14 cellular contexts compared by ENCODE assay signal in genomic region chr6:57182017-57182432, GRCh38. TPM values are rescaled to one million over a fixed set of nuclear protein-coding genes. Genes with fewer than 3 reads are reported as not detected.
DNase-seq lines count a peak whose midpoint lies in the region; ATAC-seq and TF ChIP-seq lines count a peak whose summit lies in the region.
"Had no signal": no experiment of that assay in that cellular context is flagged by ENCODE, and none has a peak within 500 bp of the region (broad histone marks: within the 10 kb centered on the region; RNA-seq: fewer than 3 reads in every experiment).

No MANE protein-coding gene starts in this region.

- H3K27ac ChIP-seq in cardiac muscle cell (peak overlapping the region; percentile 85), muscle layer of duodenum (ENCODE audit: low read length) (peak overlapping the region; percentile 17), upper lobe of right lung (peak overlapping the region; percentile 43), ascending aorta (peak overlapping the region in 1 of 2 donors; percentile 4)
- no peak overlapping the region for H3K27ac ChIP-seq in CD8-positive, alpha-beta memory T cell (ENCODE audit: low read depth, low read length)
- H3K27ac ChIP-seq: right lobe of liver had no signal

- H3K27me3 Mint-ChIP-seq in endothelial cell (ENCODE audit: unreplicated experiment), result no peaks in the 10 kb centered on the region
- H3K27me3 Mint-ChIP-seq in CD8-positive, alpha-beta memory T cell, result no peaks in the 10 kb centered on the region

- POLR2A ChIA-PET in CD8-positive, alpha-beta memory T cell (lab: Charles Lee), result interaction anchor here (1.0 kb wide), 1 partner anchor 10 kb away, joined by 3 read pairs; the partner anchor contains the start of gene BAG2

- intact Hi-C loops in left cardiac atrium (cut with DNase I), result no loop called here
- intact Hi-C loops in upper lobe of right lung (cut with DNase I), result no loop called here
- intact Hi-C loops in ascending aorta (cut with DNase I), result no loop called here

- DNase-seq in cardiac muscle cell (ENCODE audit: low read depth in 1 of 2, low spot score in 1 of 2) (peak; percentile 43 to 63), left cardiac atrium (no peak), amniotic epithelial cell (ENCODE audit: low read depth) (peak; percentile 71), upper lobe of right lung (no peak), endothelial cell (ENCODE audit: low spot score) (no peak), ascending aorta (ENCODE audit: low spot score in 2 of 2) (no peak)
- no peak for DNase-seq in CD8-positive, alpha-beta memory T cell
- DNase-seq: DMS 273 treated with DMSO at 0.1 percent for 48 hours; natural killer cell; NCI-H2227 treated with DMSO at 0.1 percent for 48 hours; right lobe of liver; stimulated activated naive CD4-positive, alpha-beta T cell had no signal

- no peaks in the 10 kb centered on the region for H3K9me3 Mint-ChIP-seq in endothelial cell (ENCODE audit: unreplicated experiment)
- H3K9me3 Mint-ChIP-seq in CD8-positive, alpha-beta memory T cell, result no peaks in the 10 kb centered on the region
- H3K9me3 Mint-ChIP-seq: activated naive CD4-positive, alpha-beta T cell treated with anti-CD3 and anti-CD28 coated beads, Interleukin-2, amount 50 U/mL, for 72 hours; natural killer cell had no signal

- TF ChIP-seq CTCF in cardiac muscle cell (IDR thresholded peaks at IDR 0.05; ENCODE audit: low read depth, low read length) (no peak), upper lobe of right lung (IDR thresholded peaks at IDR 0.05) (no peak), endothelial cell (IDR thresholded peaks at IDR 0.05; ENCODE audit: unreplicated experiment) (no peak), ascending aorta (IDR thresholded peaks at IDR 0.05) (no peak)

- ATAC-seq in left cardiac atrium (no peak), upper lobe of right lung (peak; percentile 76)
- ATAC-seq: natural killer cell, right lobe of liver had no signal

- H3K27me3 ChIP-seq in cardiac muscle cell, result no peaks in the 10 kb centered on the region
- H3K27me3 ChIP-seq in muscle layer of duodenum (ENCODE audit: low read depth, low read length), result no peaks in the 10 kb centered on the region
- H3K27me3 ChIP-seq in upper lobe of right lung, result no peaks in the 10 kb centered on the region
- no peaks in the 10 kb centered on the region for H3K27me3 ChIP-seq in ascending aorta
- H3K27me3 ChIP-seq in CD8-positive, alpha-beta memory T cell (ENCODE audit: insufficient read depth, low read length, poor library complexity, severe bottlenecking), result no peaks in the 10 kb centered on the region
- H3K27me3 ChIP-seq: right lobe of liver had no signal

- CTCF ChIA-PET in CD8-positive, alpha-beta memory T cell (lab: Charles Lee), result interaction anchor here (0.7 to 1.9 kb wide), 3 partner anchors 9 to 18 kb away, joined by 3 to 4 read pairs (median 3); no protein-coding TSS in a partner anchor

- no peaks in the 10 kb centered on the region for H3K9me3 ChIP-seq in cardiac muscle cell (ENCODE audit: low read depth)
- H3K9me3 ChIP-seq in muscle layer of duodenum (ENCODE audit: control insufficient read depth in 1 of 2, low read length in 2 of 2), result no peaks in the 10 kb centered on the region
- no peaks in the 10 kb centered on the region for H3K9me3 ChIP-seq in upper lobe of right lung
- no peaks in the 10 kb centered on the region for H3K9me3 ChIP-seq in ascending aorta
- H3K9me3 ChIP-seq in CD8-positive, alpha-beta memory T cell (ENCODE audit: low read length), result no peaks in the 10 kb centered on the region
- H3K9me3 ChIP-seq: right lobe of liver had no signal

- H3K36me3 Mint-ChIP-seq in endothelial cell (ENCODE audit: low read depth, unreplicated experiment), result peaks cover 8% of the 10 kb centered on the region
- peaks cover 3 to 34% (median 9%) of the 10 kb centered on the region in 3 donors for H3K36me3 Mint-ChIP-seq in CD8-positive, alpha-beta memory T cell

- H3K36me3 ChIP-seq in cardiac muscle cell, result peaks cover 24% of the 10 kb centered on the region
- peaks cover 23 to 28% of the 10 kb centered on the region in 2 donors for H3K36me3 ChIP-seq in muscle layer of duodenum (ENCODE audit: control insufficient read depth in 1 of 2, insufficient read depth in 2 of 2, low read length in 2 of 2)
- H3K36me3 ChIP-seq in upper lobe of right lung, result peaks cover 26% of the 10 kb centered on the region
- peaks cover 10 to 47% of the 10 kb centered on the region in 2 donors for H3K36me3 ChIP-seq in ascending aorta
- H3K36me3 ChIP-seq in CD8-positive, alpha-beta memory T cell (ENCODE audit: insufficient read depth, low read length), result peaks cover 7% of the 10 kb centered on the region

- H3K4me3 Mint-ChIP-seq in endothelial cell (ENCODE audit: unreplicated experiment), result no peak overlapping the region
- no peak overlapping the region for H3K4me3 Mint-ChIP-seq in CD8-positive, alpha-beta memory T cell
- H3K4me3 Mint-ChIP-seq: natural killer cell had no signal

- H3K4me3 ChIP-seq in cardiac muscle cell (no peak overlapping the region), muscle layer of duodenum (ENCODE audit: low read depth in 1 of 2, low read length in 2 of 2) (no peak overlapping the region), upper lobe of right lung (no peak overlapping the region), ascending aorta (no peak overlapping the region)
- no peak overlapping the region for H3K4me3 ChIP-seq in CD8-positive, alpha-beta memory T cell (ENCODE audit: low read length)
- H3K4me3 ChIP-seq: right lobe of liver had no signal

- no peaks in the 10 kb centered on the region for H3K4me1 Mint-ChIP-seq in endothelial cell (ENCODE audit: unreplicated experiment)
- H3K4me1 Mint-ChIP-seq in CD8-positive, alpha-beta memory T cell, result peaks cover 3 to 18% (median 8%) of the 10 kb centered on the region in 3 donors
- H3K4me1 Mint-ChIP-seq: natural killer cell had no signal

- no peak overlapping the region for H3K27ac Mint-ChIP-seq in endothelial cell (ENCODE audit: unreplicated experiment)
- peak overlapping the region in 4 of 8 donors; percentile 2 to 85 (median 18) for H3K27ac Mint-ChIP-seq in CD8-positive, alpha-beta memory T cell
- H3K27ac Mint-ChIP-seq: natural killer cell had no signal

- H3K4me1 ChIP-seq in cardiac muscle cell (ENCODE audit: low read depth) (peaks cover 19% of the 10 kb centered on the region), muscle layer of duodenum (ENCODE audit: control insufficient read depth in 1 of 2, insufficient read depth in 2 of 2, low read length in 2 of 2) (peaks cover 0 to 29% of the 10 kb centered on the region in 2 donors), upper lobe of right lung (peaks cover 4% of the 10 kb centered on the region), ascending aorta (peaks cover 4 to 24% of the 10 kb centered on the region in 2 donors)
- H3K4me1 ChIP-seq in CD8-positive, alpha-beta memory T cell (ENCODE audit: insufficient read depth, low read length), result no peaks in the 10 kb centered on the region

RNA-seq across cellular contexts. Expression of gene BAG2, which starts 9.9 kb away (rescaled TPM):
- total RNA-seq in cardiac muscle cell (6.6 and 7.1 TPM in 2 replicates), left cardiac atrium (10 to 100 TPM; 11.8 to 13.0 TPM), upper lobe of right lung (7.1 TPM), endothelial cell (ENCODE audit: unreplicated experiment) (1.3 TPM), ascending aorta (7.7 TPM)
- polyA plus RNA-seq in cardiac muscle cell, result 8.7 and 10.4 TPM in 2 replicates
- 10 to 100 TPM; 10.2 to 10.4 TPM for total RNA-seq in CD8-positive, alpha-beta memory T cell
- 2.3 TPM for polyA plus RNA-seq in CD8-positive, alpha-beta memory T cell

RNA-seq across cellular contexts. Expression of gene RAB23, which starts 40.1 kb away (rescaled TPM):
- 9.1 and 11.9 TPM in 2 replicates for total RNA-seq in cardiac muscle cell
- polyA plus RNA-seq in cardiac muscle cell, result 14.7 and 21.3 TPM in 2 replicates
- total RNA-seq in left cardiac atrium, result 10 to 100 TPM; 10.7 to 13.8 TPM
- total RNA-seq in upper lobe of right lung, result 13.7 TPM
- 8.1 TPM for total RNA-seq in endothelial cell (ENCODE audit: unreplicated experiment)
- total RNA-seq in ascending aorta, result 19.9 TPM
- total RNA-seq in CD8-positive, alpha-beta memory T cell, result 1 to 10 TPM; 4.3 to 4.7 TPM
- polyA plus RNA-seq in CD8-positive, alpha-beta memory T cell, result 1.0 TPM

Comparison
In these comparisons a context has a peak if more than half of its experiments do, and no peak if none do; other contexts are left out.
1. DNase-seq: peak in cardiac muscle cell (2 of 2) and amniotic epithelial cell (single experiment); none in left cardiac atrium (single experiment), upper lobe of right lung (single experiment), endothelial cell (single experiment), ascending aorta (0 of 2) and CD8-positive, alpha-beta memory T cell (0 of 5).